In the genomic region with DNA sequence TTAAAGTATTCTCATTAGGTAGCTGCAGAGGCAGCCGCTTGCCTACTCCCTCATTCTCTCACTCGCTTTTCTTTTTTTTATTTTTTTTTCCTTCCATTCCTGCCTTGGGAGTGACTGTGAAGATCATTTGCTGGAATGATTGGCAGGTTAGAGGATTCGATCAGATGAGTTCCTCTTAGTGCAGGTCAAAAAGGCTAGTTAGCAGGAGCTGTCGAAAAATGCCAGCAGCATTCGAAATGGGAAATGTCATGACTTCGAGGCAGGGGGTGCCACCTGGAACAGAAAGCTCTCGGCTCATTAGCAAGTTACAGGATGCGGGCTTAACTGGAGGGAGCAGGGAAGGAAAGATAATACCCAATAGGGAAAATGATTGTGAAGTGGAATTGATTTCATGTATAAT, we compare ENCODE assay signal across 1 cellular context.
TF ChIP-seq lines count a peak whose summit lies in the region.

No MANE protein-coding gene starts in this region.

TF ChIP-seq in GM23338, 12 proteins besides CTCF, POLR2A, EP300 and RAD21:
- TF ChIP-seq, protein P1, sequence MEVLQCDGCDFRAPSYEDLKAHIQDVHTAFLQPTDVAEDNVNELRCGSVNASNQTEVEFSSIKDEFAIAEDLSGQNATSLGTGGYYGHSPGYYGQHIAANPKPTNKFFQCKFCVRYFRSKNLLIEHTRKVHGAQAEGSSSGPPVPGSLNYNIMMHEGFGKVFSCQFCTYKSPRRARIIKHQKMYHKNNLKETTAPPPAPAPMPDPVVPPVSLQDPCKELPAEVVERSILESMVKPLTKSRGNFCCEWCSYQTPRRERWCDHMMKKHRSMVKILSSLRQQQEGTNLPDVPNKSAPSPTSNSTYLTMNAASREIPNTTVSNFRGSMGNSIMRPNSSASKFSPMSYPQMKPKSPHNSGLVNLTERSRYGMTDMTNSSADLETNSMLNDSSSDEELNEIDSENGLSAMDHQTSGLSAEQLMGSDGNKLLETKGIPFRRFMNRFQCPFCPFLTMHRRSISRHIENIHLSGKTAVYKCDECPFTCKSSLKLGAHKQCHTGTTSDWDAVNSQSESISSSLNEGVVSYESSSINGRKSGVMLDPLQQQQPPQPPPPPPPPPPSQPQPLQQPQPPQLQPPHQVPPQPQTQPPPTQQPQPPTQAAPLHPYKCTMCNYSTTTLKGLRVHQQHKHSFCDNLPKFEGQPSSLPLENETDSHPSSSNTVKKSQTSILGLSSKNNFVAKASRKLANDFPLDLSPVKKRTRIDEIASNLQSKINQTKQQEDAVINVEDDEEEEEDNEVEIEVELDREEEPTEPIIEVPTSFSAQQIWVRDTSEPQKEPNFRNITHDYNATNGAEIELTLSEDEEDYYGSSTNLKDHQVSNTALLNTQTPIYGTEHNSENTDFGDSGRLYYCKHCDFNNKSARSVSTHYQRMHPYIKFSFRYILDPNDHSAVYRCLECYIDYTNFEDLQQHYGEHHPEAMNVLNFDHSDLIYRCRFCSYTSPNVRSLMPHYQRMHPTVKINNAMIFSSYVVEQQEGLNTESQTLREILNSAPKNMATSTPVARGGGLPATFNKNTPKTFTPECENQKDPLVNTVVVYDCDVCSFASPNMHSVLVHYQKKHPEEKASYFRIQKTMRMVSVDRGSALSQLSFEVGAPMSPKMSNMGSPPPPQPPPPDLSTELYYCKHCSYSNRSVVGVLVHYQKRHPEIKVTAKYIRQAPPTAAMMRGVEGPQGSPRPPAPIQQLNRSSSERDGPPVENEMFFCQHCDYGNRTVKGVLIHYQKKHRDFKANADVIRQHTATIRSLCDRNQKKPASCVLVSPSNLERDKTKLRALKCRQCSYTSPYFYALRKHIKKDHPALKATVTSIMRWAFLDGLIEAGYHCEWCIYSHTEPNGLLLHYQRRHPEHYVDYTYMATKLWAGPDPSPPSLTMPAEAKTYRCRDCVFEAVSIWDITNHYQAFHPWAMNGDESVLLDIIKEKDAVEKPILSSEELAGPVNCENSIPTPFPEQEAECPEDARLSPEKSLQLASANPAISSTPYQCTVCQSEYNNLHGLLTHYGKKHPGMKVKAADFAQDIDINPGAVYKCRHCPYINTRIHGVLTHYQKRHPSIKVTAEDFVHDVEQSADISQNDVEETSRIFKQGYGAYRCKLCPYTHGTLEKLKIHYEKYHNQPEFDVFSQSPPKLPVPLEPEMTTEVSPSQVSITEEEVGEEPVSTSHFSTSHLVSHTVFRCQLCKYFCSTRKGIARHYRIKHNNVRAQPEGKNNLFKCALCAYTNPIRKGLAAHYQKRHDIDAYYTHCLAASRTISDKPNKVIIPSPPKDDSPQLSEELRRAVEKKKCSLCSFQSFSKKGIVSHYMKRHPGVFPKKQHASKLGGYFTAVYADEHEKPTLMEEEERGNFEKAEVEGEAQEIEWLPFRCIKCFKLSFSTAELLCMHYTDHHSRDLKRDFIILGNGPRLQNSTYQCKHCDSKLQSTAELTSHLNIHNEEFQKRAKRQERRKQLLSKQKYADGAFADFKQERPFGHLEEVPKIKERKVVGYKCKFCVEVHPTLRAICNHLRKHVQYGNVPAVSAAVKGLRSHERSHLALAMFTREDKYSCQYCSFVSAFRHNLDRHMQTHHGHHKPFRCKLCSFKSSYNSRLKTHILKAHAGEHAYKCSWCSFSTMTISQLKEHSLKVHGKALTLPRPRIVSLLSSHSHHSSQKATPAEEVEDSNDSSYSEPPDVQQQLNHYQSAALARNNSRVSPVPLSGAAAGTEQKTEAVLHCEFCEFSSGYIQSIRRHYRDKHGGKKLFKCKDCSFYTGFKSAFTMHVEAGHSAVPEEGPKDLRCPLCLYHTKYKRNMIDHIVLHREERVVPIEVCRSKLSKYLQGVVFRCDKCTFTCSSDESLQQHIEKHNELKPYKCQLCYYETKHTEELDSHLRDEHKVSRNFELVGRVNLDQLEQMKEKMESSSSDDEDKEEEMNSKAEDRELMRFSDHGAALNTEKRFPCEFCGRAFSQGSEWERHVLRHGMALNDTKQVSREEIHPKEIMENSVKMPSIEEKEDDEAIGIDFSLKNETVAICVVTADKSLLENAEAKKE (CRISPR knock-in tag; IDR thresholded peaks at IDR 0.05): no peak
- no peak for TF ChIP-seq ZNF114 (CRISPR knock-in tag; IDR thresholded peaks at IDR 0.05)
- TF ChIP-seq, protein P2, sequence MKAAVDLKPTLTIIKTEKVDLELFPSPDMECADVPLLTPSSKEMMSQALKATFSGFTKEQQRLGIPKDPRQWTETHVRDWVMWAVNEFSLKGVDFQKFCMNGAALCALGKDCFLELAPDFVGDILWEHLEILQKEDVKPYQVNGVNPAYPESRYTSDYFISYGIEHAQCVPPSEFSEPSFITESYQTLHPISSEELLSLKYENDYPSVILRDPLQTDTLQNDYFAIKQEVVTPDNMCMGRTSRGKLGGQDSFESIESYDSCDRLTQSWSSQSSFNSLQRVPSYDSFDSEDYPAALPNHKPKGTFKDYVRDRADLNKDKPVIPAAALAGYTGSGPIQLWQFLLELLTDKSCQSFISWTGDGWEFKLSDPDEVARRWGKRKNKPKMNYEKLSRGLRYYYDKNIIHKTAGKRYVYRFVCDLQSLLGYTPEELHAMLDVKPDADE (IDR thresholded peaks at IDR 0.05): no peak
